In genomic region chr1:149937779-149938178, GRCh38 we compare ENCODE assay signal across 11 cellular contexts. TPM values are rescaled to one million over a fixed set of nuclear protein-coding genes. Genes with fewer than 3 reads are reported as not detected.
A peak's percentile ranks its signal among the peaks of the same experiment; 100 is the strongest.
DNase-seq lines count a peak whose midpoint lies in the region; ATAC-seq, FAIRE-seq and TF ChIP-seq lines count a peak whose summit lies in the region.
"Had no signal": no experiment of that assay in that cellular context is flagged by ENCODE, and none has a peak within 500 bp of the region (broad histone marks: within the 10 kb centered on the region; RNA-seq: fewer than 3 reads in every experiment).

No MANE protein-coding gene starts in this region.

- intact Hi-C loops in Caco-2 (cut with micrococcal nuclease; ENCODE audit: unreplicated experiment) (loop anchor here (2.0 kb wide), 1 partner anchor 39 kb away; the partner anchor contains the start of gene BOLA1), GM12878 (cut with micrococcal nuclease; ENCODE audit: unreplicated experiment) (no loop called here), prostate gland (cut with DNase I) (no loop called here)

- H3K27me3 Mint-ChIP-seq in Caco-2 (ENCODE audit: insufficient read depth, unreplicated experiment), result no peaks in the 10 kb centered on the region

- H3K9me3 Mint-ChIP-seq in Caco-2 (ENCODE audit: unreplicated experiment), result no peaks in the 10 kb centered on the region
- H3K9me3 Mint-ChIP-seq: IgD-negative memory B cell, memory B cell had no signal

- TF ChIP-seq EP300 in GM12878 (IDR thresholded peaks at IDR 0.05; ENCODE audit: borderline replicate concordance in 1 of 2, control insufficient read depth in 1 of 2, low read depth in 2 of 2, low read length in 2 of 2), result no peak

- peak overlapping the region; percentile 74 for H3K4me2 ChIP-seq in KMS-11
- peak overlapping the region; percentile 62 for H3K4me2 ChIP-seq in GM12878 (ENCODE audit: control insufficient read depth, insufficient read depth)

- peaks cover 30% of the 10 kb centered on the region for H3K36me3 Mint-ChIP-seq in Caco-2 (ENCODE audit: insufficient read depth, unreplicated experiment)
- H3K36me3 Mint-ChIP-seq: IgD-negative memory B cell, memory B cell had no signal

- peak overlapping the region; percentile 83 for H3K4me3 Mint-ChIP-seq in Caco-2 (ENCODE audit: unreplicated experiment)
- H3K4me3 Mint-ChIP-seq: IgD-negative memory B cell, memory B cell had no signal

- H3K4me1 ChIP-seq in Caco-2 (peaks cover 37% of the 10 kb centered on the region), KMS-11 (ENCODE audit: low read depth, poor library complexity, severe bottlenecking) (peaks cover 49% of the 10 kb centered on the region), GM12878 (ENCODE audit: control insufficient read depth, insufficient read depth, low read length) (peaks cover 20% of the 10 kb centered on the region), muscle layer of duodenum (ENCODE audit: control insufficient read depth in 1 of 2, insufficient read depth in 2 of 2, low read length in 2 of 2) (peaks cover 10 to 38% of the 10 kb centered on the region in 2 donors), prostate gland (replicated peaks) (no peaks in the 10 kb centered on the region)

- peak overlapping the region; percentile 9 for H3K27ac Mint-ChIP-seq in Caco-2 (ENCODE audit: unreplicated experiment)
- H3K27ac Mint-ChIP-seq: memory B cell had no signal

- RAD21 ChIA-PET in GM12878 (lab: Charles Lee; ENCODE audit: unreplicated experiment), result interaction anchor here (0.8 to 2.5 kb wide), 2 partner anchors 10 to 25 kb away, joined by 3 to 6 read pairs; no protein-coding TSS in a partner anchor

- H4K20me1 ChIP-seq in KMS-11 (ENCODE audit: insufficient read depth), result no peaks in the 10 kb centered on the region
- H4K20me1 ChIP-seq in GM12878 (ENCODE audit: control insufficient read depth, insufficient read depth), result no peaks in the 10 kb centered on the region

- peak overlapping the region; percentile 8; the same call in 1 of the 2 replicates for H3K9ac ChIP-seq in KMS-11
- peak overlapping the region; percentile 25; the same call in 1 of the 2 replicates for H3K9ac ChIP-seq in GM12878 (ENCODE audit: control insufficient read depth, insufficient read depth, low read length)

- H3K27ac ChIP-seq in KMS-11 (peak overlapping the region; percentile 32), GM12878 (ENCODE audit: control insufficient read depth, insufficient read depth) (peak overlapping the region; percentile 23; the same call in 1 of the 2 replicates), muscle layer of duodenum (ENCODE audit: low read length) (peak overlapping the region; percentile 88), prostate gland (peak overlapping the region in 1 of 2 donors; percentile 21)

- ATAC-seq in GM12878 (peak; percentile 61), GM19035 (IDR thresholded peaks at IDR 0.05; ENCODE audit: unreplicated experiment) (no peak), GM18867 (IDR thresholded peaks at IDR 0.05; ENCODE audit: unreplicated experiment) (no peak), GM19395 (IDR thresholded peaks at IDR 0.05; ENCODE audit: unreplicated experiment) (no peak)

- no peaks in the 10 kb centered on the region for H3K79me2 ChIP-seq in KMS-11 (ENCODE audit: insufficient read depth, low read depth)
- no peaks in the 10 kb centered on the region for H3K79me2 ChIP-seq in GM12878 (ENCODE audit: control insufficient read depth, insufficient read depth, low read length)

- H3K4me1 Mint-ChIP-seq in Caco-2 (ENCODE audit: low read depth, unreplicated experiment), result peaks cover 33% of the 10 kb centered on the region

- SMC1A ChIA-PET in GM12878 (lab: Charles Lee; ENCODE audit: uncharacterized antibody, unreplicated experiment), result interaction anchor here (0.8 to 2.6 kb wide), 4 partner anchors 9 to 50 kb away, joined by 3 to 14 read pairs (median 6); a partner anchor contains a TSS

- TF ChIP-seq CTCF in Caco-2 (IDR thresholded peaks at IDR 0.05; ENCODE audit: insufficient read depth in 1 of 2, low read depth in 1 of 2, low read length in 1 of 2, severe bottlenecking in 1 of 2, unreplicated experiment in 1 of 2) (no peak), KMS-11 (conservative IDR thresholded peaks at IDR 0.05; ENCODE audit: low read depth, low read length) (no peak), GM12878 (IDR thresholded peaks at IDR 0.05 in 2 of 3, conservative IDR thresholded peaks at IDR 0.05 in 1 of 3; ENCODE audit: control insufficient read depth in 2 of 3, extremely low read depth in 1 of 3, insufficient read depth in 1 of 3, low read depth in 3 of 3, low read length in 3 of 3) (no peak), prostate gland (IDR thresholded peaks at IDR 0.05) (no peak)

- no peak for FAIRE-seq in GM12878 (lab: Jason Lieb, UNC)

- TF ChIP-seq POLR2A in GM12878 (IDR thresholded peaks at IDR 0.05; ENCODE audit: low read depth, low read length), result no peak
- no peak for TF ChIP-seq POLR2A in prostate gland (IDR thresholded peaks at IDR 0.05)

- no peak for DNase-seq in Caco-2
- DNase-seq in GM12878 (ENCODE audit: low read depth, low spot score), result no peak
- no peak for DNase-seq in prostate gland (ENCODE audit: low spot score)
- DNase-seq: DMS 273 treated with DMSO at 0.1 percent for 48 hours had no signal

- TF ChIP-seq RAD21 in GM12878 (IDR thresholded peaks at IDR 0.05; ENCODE audit: insufficient read depth, low read depth, low read length), result no peak

- no peaks in the 10 kb centered on the region for H3K27me3 ChIP-seq in Caco-2 (replicated peaks; ENCODE audit: control insufficient read depth, insufficient read depth, low read length)
- no peaks in the 10 kb centered on the region for H3K27me3 ChIP-seq in KMS-11 (ENCODE audit: insufficient read depth, low read depth)
- no peaks in the 10 kb centered on the region for H3K27me3 ChIP-seq in GM12878 (replicated peaks in 1 of 2; ENCODE audit: control insufficient read depth in 2 of 2, insufficient read depth in 2 of 2, low read length in 1 of 2)
- H3K27me3 ChIP-seq in muscle layer of duodenum (ENCODE audit: low read depth, low read length), result no peaks in the 10 kb centered on the region
- H3K27me3 ChIP-seq in prostate gland (replicated peaks; ENCODE audit: insufficient read depth), result no peaks in the 10 kb centered on the region

- no peaks in the 10 kb centered on the region for H3K9me3 ChIP-seq in Caco-2
- no peaks in the 10 kb centered on the region for H3K9me3 ChIP-seq in GM12878 (replicated peaks; ENCODE audit: control insufficient read depth, insufficient read depth, low read length)
- H3K9me3 ChIP-seq in muscle layer of duodenum (ENCODE audit: control insufficient read depth in 1 of 2, low read length in 2 of 2), result no peaks in the 10 kb centered on the region
- no peaks in the 10 kb centered on the region for H3K9me3 ChIP-seq in prostate gland

- no TSS peak for BruUV-seq in Caco-2 (replicated peaks; lab: Mats Ljungman, UMichigan)
- BruUV-seq in GM12878 (replicated peaks; lab: Mats Ljungman, UMichigan), result no TSS peak

- POLR2A ChIA-PET in Caco-2 (lab: Charles Lee) (interaction anchor here (1.8 to 2.4 kb wide), 3 partner anchors 10 to 51 kb away, joined by 6 to 14 read pairs (median 11); partner anchors contain the start of gene BOLA1), GM12878 (lab: Charles Lee) (interaction anchor here (1.0 to 4.0 kb wide), 3 partner anchors 9 to 50 kb away, joined by 3 to 26 read pairs (median 5); a partner anchor contains a TSS)

- H3K36me3 ChIP-seq in Caco-2 (ENCODE audit: control insufficient read depth, insufficient read depth, low read length) (no peaks in the 10 kb centered on the region), KMS-11 (ENCODE audit: insufficient read depth) (no peaks in the 10 kb centered on the region), GM12878 (ENCODE audit: control insufficient read depth in 2 of 2, insufficient read depth in 2 of 2, low read length in 1 of 2) (no peaks in the 10 kb centered on the region), muscle layer of duodenum (ENCODE audit: control insufficient read depth in 1 of 2, insufficient read depth in 2 of 2, low read length in 2 of 2) (no peaks in the 10 kb centered on the region), prostate gland (no peaks in the 10 kb centered on the region)

- H2AFZ ChIP-seq in KMS-11 (ENCODE audit: low read depth) (no peak overlapping the region), GM12878 (ENCODE audit: control insufficient read depth, low read depth, low read length) (no peak overlapping the region)

- no peak overlapping the region for H3K4me3 ChIP-seq in Caco-2 (ENCODE audit: low read depth, low read length)
- no peak overlapping the region for H3K4me3 ChIP-seq in KMS-11 (IDR thresholded peaks at IDR 0.05; ENCODE audit: insufficient read depth, low read depth, low read length)
- peak overlapping the region; percentile 17; the same call in 1 of the 2 replicates for H3K4me3 ChIP-seq in GM12878
- peak overlapping the region in 1 of 2 donors; percentile 81 for H3K4me3 ChIP-seq in muscle layer of duodenum (ENCODE audit: low read depth in 1 of 2, low read length in 2 of 2)
- H3K4me3 ChIP-seq in prostate gland, result no peak overlapping the region

- in situ Hi-C loops in GM12878 (cut with MboI), result no loop called here

- CTCF ChIA-PET in Caco-2 (lab: Charles Lee), result interaction anchor here (1.2 kb wide), 1 partner anchor 10 kb away, joined by 3 read pairs; no protein-coding TSS in a partner anchor
- CTCF ChIA-PET in GM12878 (lab: Yijun Ruan, JAX), result interaction anchor here (0.7 to 2.0 kb wide), 2 partner anchors 10 to 1290 kb away, joined by 3 to 5 read pairs; partner anchors contain the start of gene SF3B4

RNA-seq across cellular contexts. Expression of gene MTMR11, which starts 1.1 kb away (rescaled TPM):
- total RNA-seq in Caco-2 (2022), result 2.2 and 2.3 TPM in 2 replicates
- total RNA-seq in GM12878 (2013; cell fraction: nucleolus; rRNA removed), result 2.2 and 3.4 TPM in 2 replicates
- 0.51 and 0.71 TPM in 2 replicates for total RNA-seq in GM12878 (2014; rRNA removed)
- total RNA-seq in GM12878 (2014; rRNA removed; fragmentation: Illumina TruSeq; extraction: Trizol), result 0.51 and 0.58 TPM in 2 replicates
- total RNA-seq in GM12878 (2021), result 0.45 and 1.1 TPM in 2 replicates
- 0.14 TPM for polyA plus RNA-seq in GM12878 (2011; ENCODE audit: low read depth)
- 0.46 and 0.52 TPM in 2 replicates for polyA plus RNA-seq in GM12878 (2011; rRNA removed)
- polyA plus RNA-seq in GM12878 (2011; cell fraction: cytosol; rRNA removed), result 0.17 and 0.70 TPM in 2 replicates
- polyA plus RNA-seq in GM12878 (2011; cell fraction: nucleus; rRNA removed), result 2.7 and 3.2 TPM in 2 replicates
- 0.35 and 0.39 TPM in 2 replicates for polyA plus RNA-seq in GM12878 (2012)
- polyA plus RNA-seq in GM12878 (2014; fragmentation: Illumina TruSeq; extraction: Trizol), result 0.97 and 1.5 TPM in 2 replicates
- under 1 TPM; 0.35 to 0.84 TPM for polyA plus RNA-seq in GM12878 (2014; fragmentation: Nextera tagmentation; extraction: Ambion mirVana)
- 0.95 and 1.1 TPM in 2 replicates for polyA plus RNA-seq in GM12878 (2014; rRNA removed)
- under 1 TPM; 0.70 to 0.77 TPM for polyA plus RNA-seq in GM12878 (2016; fragmentation: Nextera tagmentation; extraction: Ambion mirVana)
- 0.51 and 0.57 TPM in 2 replicates for polyA minus RNA-seq in GM12878 (2011; rRNA and poly(A)+ RNA removed)
- polyA minus RNA-seq in GM12878 (2011; cell fraction: cytosol; rRNA and poly(A)+ RNA removed), result not detected in 2 replicates
- 1.1 and 1.3 TPM in 2 replicates for polyA minus RNA-seq in GM12878 (2011; cell fraction: nucleus; rRNA and poly(A)+ RNA removed)
- 10 to 100 TPM in 1 of 2 donors, 1 to 10 TPM in 1; 2.6 to 25.5 TPM for total RNA-seq in prostate gland
- polyA plus RNA-seq: IgD-negative memory B cell had no signal

RNA-seq across cellular contexts. Expression of gene SF3B4, which starts 10.2 kb away (rescaled TPM):
- total RNA-seq in Caco-2 (2022) (103 and 104 TPM in 2 replicates), GM12878 (2014; rRNA removed) (9.4 and 13.2 TPM in 2 replicates), GM12878 (2014; rRNA removed; fragmentation: Illumina TruSeq; extraction: Trizol) (24.1 and 27.6 TPM in 2 replicates), GM12878 (2021) (79.4 and 81.7 TPM in 2 replicates), prostate gland (10 to 100 TPM; 15.0 to 22.1 TPM)
- total RNA-seq in GM12878 (2013; cell fraction: nucleolus; rRNA removed), result 11.0 and 14.6 TPM in 2 replicates
- 42.1 TPM for polyA plus RNA-seq in GM12878 (2011; ENCODE audit: low read depth)
- polyA plus RNA-seq in GM12878 (2011; rRNA removed) (11.3 and 26.2 TPM in 2 replicates), GM12878 (2014; fragmentation: Illumina TruSeq; extraction: Trizol) (81.8 and 83.5 TPM in 2 replicates), GM12878 (2014; fragmentation: Nextera tagmentation; extraction: Ambion mirVana) (1 to 10 TPM; 1.9 to 6.9 TPM), GM12878 (2014; rRNA removed) (27.4 and 35.7 TPM in 2 replicates), GM12878 (2016; fragmentation: Nextera tagmentation; extraction: Ambion mirVana) (100 to 1,000 TPM; 140 to 146 TPM)
- 22.8 and 28.5 TPM in 2 replicates for polyA plus RNA-seq in GM12878 (2011; cell fraction: cytosol; rRNA removed)
- 23.6 and 32.3 TPM in 2 replicates for polyA plus RNA-seq in GM12878 (2011; cell fraction: nucleus; rRNA removed)
- polyA plus RNA-seq in GM12878 (2012), result 42.2 and 52.9 TPM in 2 replicates
- polyA minus RNA-seq in GM12878 (2011; rRNA and poly(A)+ RNA removed), result 22.8 and 36.2 TPM in 2 replicates
- 18.4 and 19.4 TPM in 2 replicates for polyA minus RNA-seq in GM12878 (2011; cell fraction: cytosol; rRNA and poly(A)+ RNA removed)
- polyA minus RNA-seq in GM12878 (2011; cell fraction: nucleus; rRNA and poly(A)+ RNA removed), result 13.4 and 17.5 TPM in 2 replicates

RNA-seq across cellular contexts. Expression of gene SV2A, which starts 20.1 kb away (rescaled TPM):
- total RNA-seq in Caco-2 (2022) (4.7 TPM in 2 replicates), GM12878 (2014; rRNA removed) (6.3 and 8.0 TPM in 2 replicates), GM12878 (2014; rRNA removed; fragmentation: Illumina TruSeq; extraction: Trizol) (5.3 and 6.0 TPM in 2 replicates), GM12878 (2021) (11.3 and 11.6 TPM in 2 replicates), prostate gland (1 to 10 TPM; 2.1 to 3.4 TPM)
- total RNA-seq in GM12878 (2013; cell fraction: nucleolus; rRNA removed), result 0.47 and 0.63 TPM in 2 replicates
- 2.7 TPM for polyA plus RNA-seq in GM12878 (2011; ENCODE audit: low read depth)
- polyA plus RNA-seq in GM12878 (2011; rRNA removed) (0.33 and 0.39 TPM in 2 replicates), GM12878 (2014; fragmentation: Illumina TruSeq; extraction: Trizol) (7.3 and 8.4 TPM in 2 replicates), GM12878 (2014; fragmentation: Nextera tagmentation; extraction: Ambion mirVana) (1 to 10 TPM in 1 of 2 experiments, under 1 TPM in 1; 0.89 to 2.3 TPM), GM12878 (2014; rRNA removed) (7.5 and 7.8 TPM in 2 replicates), GM12878 (2016; fragmentation: Nextera tagmentation; extraction: Ambion mirVana) (1 to 10 TPM; 4.5 to 5.6 TPM)
- polyA plus RNA-seq in GM12878 (2011; cell fraction: cytosol; rRNA removed), result 0.55 and 0.66 TPM in 2 replicates
- 0.82 and 0.91 TPM in 2 replicates for polyA plus RNA-seq in GM12878 (2011; cell fraction: nucleus; rRNA removed)
- 3.8 and 5.4 TPM in 2 replicates for polyA plus RNA-seq in GM12878 (2012)
- 0.88 and 1.3 TPM in 2 replicates for polyA minus RNA-seq in GM12878 (2011; rRNA and poly(A)+ RNA removed)
- 0.27 and 0.31 TPM in 2 replicates for polyA minus RNA-seq in GM12878 (2011; cell fraction: cytosol; rRNA and poly(A)+ RNA removed)
- polyA minus RNA-seq in GM12878 (2011; cell fraction: nucleus; rRNA and poly(A)+ RNA removed), result 0.24 and 0.29 TPM in 2 replicates

RNA-seq across cellular contexts. Expression of gene BOLA1, which starts 38.4 kb away (rescaled TPM):
- total RNA-seq in Caco-2 (2022), result 22.7 and 22.9 TPM in 2 replicates
- total RNA-seq in GM12878 (2013; cell fraction: nucleolus; rRNA removed), result 10.0 and 12.1 TPM in 2 replicates
- 11.7 and 16.0 TPM in 2 replicates for total RNA-seq in GM12878 (2014; rRNA removed)
- 7.0 and 7.5 TPM in 2 replicates for total RNA-seq in GM12878 (2014; rRNA removed; fragmentation: Illumina TruSeq; extraction: Trizol)
- total RNA-seq in GM12878 (2021), result 12.8 and 15.1 TPM in 2 replicates
- 1.6 TPM for polyA plus RNA-seq in GM12878 (2011; ENCODE audit: low read depth)
- polyA plus RNA-seq in GM12878 (2011; rRNA removed), result 7.9 and 9.7 TPM in 2 replicates
- polyA plus RNA-seq in GM12878 (2011; cell fraction: cytosol; rRNA removed), result 12.7 and 17.1 TPM in 2 replicates
- polyA plus RNA-seq in GM12878 (2011; cell fraction: nucleus; rRNA removed), result 21.0 and 23.7 TPM in 2 replicates
- polyA plus RNA-seq in GM12878 (2012), result 9.4 and 12.1 TPM in 2 replicates
- 4.6 and 5.4 TPM in 2 replicates for polyA plus RNA-seq in GM12878 (2014; fragmentation: Illumina TruSeq; extraction: Trizol)
- polyA plus RNA-seq in GM12878 (2014; fragmentation: Nextera tagmentation; extraction: Ambion mirVana), result 1 to 10 TPM in 1 of 2 experiments, under 1 TPM in 1; 0.74 to 4.3 TPM
- 18.7 and 19.7 TPM in 2 replicates for polyA plus RNA-seq in GM12878 (2014; rRNA removed)
- polyA plus RNA-seq in GM12878 (2016; fragmentation: Nextera tagmentation; extraction: Ambion mirVana), result 10 to 100 TPM; 14.8 to 18.3 TPM
- 1.2 and 3.5 TPM in 2 replicates for polyA minus RNA-seq in GM12878 (2011; rRNA and poly(A)+ RNA removed)
- 1.8 and 5.1 TPM in 2 replicates for polyA minus RNA-seq in GM12878 (2011; cell fraction: cytosol; rRNA and poly(A)+ RNA removed)
- polyA minus RNA-seq in GM12878 (2011; cell fraction: nucleus; rRNA and poly(A)+ RNA removed), result 5.3 and 5.7 TPM in 2 replicates
- total RNA-seq in prostate gland, result 10 to 100 TPM; 37.8 to 40.6 TPM
